Comparison of ENCODE assay signal across 6 cellular contexts in the genomic region with DNA sequence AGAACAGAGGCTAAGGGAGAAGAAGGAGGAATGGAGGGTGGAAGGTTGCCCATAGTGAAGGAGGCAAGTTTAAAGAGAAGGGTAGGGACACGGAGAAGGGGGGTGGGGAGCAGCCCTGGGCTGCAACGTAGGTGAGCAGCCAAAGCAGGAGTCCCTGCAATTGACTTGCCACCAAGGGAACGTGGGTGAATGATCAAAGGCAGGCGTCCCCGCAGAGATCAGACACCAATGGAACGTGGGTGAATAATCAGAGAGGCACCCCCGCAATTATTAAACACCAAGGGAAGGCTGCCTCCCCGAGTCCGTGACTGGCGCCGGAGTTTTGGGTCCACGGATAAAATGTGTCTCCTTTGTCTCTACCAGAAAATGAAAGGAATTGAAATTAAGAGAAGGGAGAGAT.
A peak's percentile ranks its signal among the peaks of the same experiment; 100 is the strongest.
DNase-seq lines count a peak whose midpoint lies in the region; ATAC-seq and TF ChIP-seq lines count a peak whose summit lies in the region.
"Not testable (repeated sequence)": the region's sequence is repeated elsewhere in the genome, so short reads cannot be mapped to it uniquely, and the experiment has no call there.

No MANE protein-coding gene starts in this region.

- TF ChIP-seq CTCF in GM23338 (conservative IDR thresholded peaks at IDR 0.05; ENCODE audit: low read depth in 2 of 2); WTC11 (IDR thresholded peaks at IDR 0.05); endodermal cell (conservative IDR thresholded peaks at IDR 0.05): not testable (repeated sequence)

- CTCF ChIA-PET in WTC11 (lab: Charles Lee), result not testable (repeated sequence)

- peak overlapping the region; percentile 39 for H3K4me3 ChIP-seq in GM23338
- H3K4me3 ChIP-seq in HUES48 (ENCODE audit: low read depth, low read length), result peak overlapping the region; percentile 61
- H3K4me3 ChIP-seq in endodermal cell (ENCODE audit: low read length), result peak overlapping the region; percentile 93
- peak overlapping the region; percentile 47 for H3K4me3 ChIP-seq in iPS-11a (ENCODE audit: low read depth, low read length)
- H3K4me3 ChIP-seq in iPS-20b (ENCODE audit: low read length), result peak overlapping the region; percentile 49

- not testable (repeated sequence) for H3K27me3 ChIP-seq in GM23338 (ENCODE audit: insufficient read depth); HUES48 (ENCODE audit: control insufficient read depth, insufficient read depth, low read length); endodermal cell (ENCODE audit: control insufficient read depth, insufficient read depth, low read length, poor library complexity, severe bottlenecking); iPS-20b (ENCODE audit: insufficient read depth, low read length)

- H3K27ac ChIP-seq in GM23338 (ENCODE audit: low read depth); endodermal cell (ENCODE audit: low read depth, low read length); iPS-20b (ENCODE audit: low read length): not testable (repeated sequence)
- H3K27ac ChIP-seq in HUES48 (ENCODE audit: low read depth, low read length), result peak overlapping the region; percentile 8

- not testable (repeated sequence) for ATAC-seq in GM23338, WTC11

- not testable (repeated sequence) for H3K36me3 ChIP-seq in GM23338 (ENCODE audit: insufficient read depth); HUES48 (ENCODE audit: control insufficient read depth, insufficient read depth, low read length); iPS-20b (ENCODE audit: insufficient read depth, low read depth, low read length)
- H3K36me3 ChIP-seq in endodermal cell (ENCODE audit: control insufficient read depth, insufficient read depth, low read length), result peaks cover 21% of the 10 kb centered on the region

- peak overlapping the region; percentile 40; the same call in 1 of the 2 replicates for H3K9ac ChIP-seq in HUES48 (ENCODE audit: low read depth, low read length)
- H3K9ac ChIP-seq in endodermal cell (ENCODE audit: extremely low read depth, low read length, poor library complexity, severe bottlenecking), result peak overlapping the region; percentile 94
- not testable (repeated sequence) for H3K9ac ChIP-seq in iPS-20b (ENCODE audit: low read depth, low read length)

- H4K20me1 ChIP-seq in GM23338 (replicated peaks; ENCODE audit: insufficient read depth), result not testable (repeated sequence)

- not testable (repeated sequence) for H3K9me2 ChIP-seq in GM23338 (ENCODE audit: insufficient read depth)

- H3K27me3 Mint-ChIP-seq in GM23338 (ENCODE audit: insufficient read depth, low read depth, poor library complexity) (peaks cover 11% of the 10 kb centered on the region), WTC11 (ENCODE audit: low read depth) (peaks cover 10% of the 10 kb centered on the region; the same call in 1 of the 2 replicates)
- not testable (repeated sequence) for H3K27me3 Mint-ChIP-seq in endodermal cell (ENCODE audit: insufficient read depth)

- not testable (repeated sequence) for H2AFZ ChIP-seq in GM23338

- not testable (repeated sequence) for H3F3A ChIP-seq in GM23338 (replicated peaks; ENCODE audit: low read depth)

- H3K27ac Mint-ChIP-seq in GM23338 (peak overlapping the region; percentile 36; the same call in 1 of the 2 replicates), WTC11 (peak overlapping the region; percentile 94), endodermal cell (peak overlapping the region; percentile 99)

- H3K79me2 ChIP-seq in GM23338 (replicated peaks; ENCODE audit: insufficient read depth), result not testable (repeated sequence)

- not testable (repeated sequence) for H3K4me2 ChIP-seq in GM23338

- DNase-seq in GM23338 (ENCODE audit: low spot score); WTC11 (ENCODE audit: low spot score): not testable (repeated sequence)
- peak; percentile 52 for DNase-seq in endodermal cell

- H3K9me3 ChIP-seq in HUES48 (ENCODE audit: control insufficient read depth, insufficient read depth, low read length); endodermal cell (ENCODE audit: control insufficient read depth, low read length); iPS-20b (ENCODE audit: insufficient read depth, low read depth, low read length): not testable (repeated sequence)

- 33 to 45% methylated on average over 6 to 12 of the region's 12 CpGs for WGBS in endodermal cell (ENCODE audit: insufficient coverage in 1 of 2, insufficient read length in 1 of 2), 2 experiments

- H3K9me3 Mint-ChIP-seq in GM23338, result peaks cover 16% of the 10 kb centered on the region
- not testable (repeated sequence) for H3K9me3 Mint-ChIP-seq in WTC11, endodermal cell

- H3K4me3 Mint-ChIP-seq in GM23338, result peak overlapping the region; percentile 35; the same call in 1 of the 3 replicates
- peak overlapping the region; percentile 81 for H3K4me3 Mint-ChIP-seq in WTC11
- peak overlapping the region; percentile 93 for H3K4me3 Mint-ChIP-seq in endodermal cell

- POLR2A ChIA-PET in WTC11 (lab: Charles Lee), result not testable (repeated sequence)

- H3K36me3 Mint-ChIP-seq in GM23338 (ENCODE audit: low read depth) (peaks cover 51% of the 10 kb centered on the region), WTC11 (peaks cover 56% of the 10 kb centered on the region), endodermal cell (ENCODE audit: low read depth) (peaks cover 25% of the 10 kb centered on the region)

- H3K4me1 ChIP-seq in GM23338 (ENCODE audit: insufficient read depth) (peaks cover 28% of the 10 kb centered on the region), HUES48 (ENCODE audit: control insufficient read depth, insufficient read depth, low read length) (peaks cover 14% of the 10 kb centered on the region)
- not testable (repeated sequence) for H3K4me1 ChIP-seq in endodermal cell (ENCODE audit: control insufficient read depth, insufficient read depth, low read length); iPS-20b (ENCODE audit: insufficient read depth, low read length)

- H3K4me1 Mint-ChIP-seq in GM23338 (peaks cover 37% of the 10 kb centered on the region), WTC11 (peaks cover 76% of the 10 kb centered on the region), endodermal cell (peaks cover 59% of the 10 kb centered on the region)

Comparison
In these comparisons a context has a peak if more than half of its experiments do, and no peak if none do; other contexts are left out.
1. H3K4me3 ChIP-seq: peak in every context shown above with its lines; median percentile 93 in endodermal cell; 61 in HUES48; 49 in iPS-20b; 47 in iPS-11a; 39 in GM23338.
2. H3K27ac Mint-ChIP-seq: peak in every context shown above with its lines; median percentile 99 in endodermal cell; 94 in WTC11; 36 in GM23338.
3. H3K4me3 Mint-ChIP-seq: peak in every context shown above with its lines; median percentile 93 in endodermal cell; 81 in WTC11; 35 in GM23338.